Comparison of ENCODE assay signal across 10 cellular contexts in genomic region chr22:46005116-46005705, GRCh38. TPM values are rescaled to one million over a fixed set of nuclear protein-coding genes. Genes with fewer than 3 reads are reported as not detected.
DNase-seq lines count a peak whose midpoint lies in the region; ATAC-seq and TF ChIP-seq lines count a peak whose summit lies in the region.
"Not testable (repeated sequence)": the region's sequence is repeated elsewhere in the genome, so short reads cannot be mapped to it uniquely, and the experiment has no call there.
"Had no signal": no experiment of that assay in that cellular context is flagged by ENCODE, and none has a peak within 500 bp of the region (broad histone marks: within the 10 kb centered on the region; RNA-seq: fewer than 3 reads in every experiment).

No MANE protein-coding gene starts in this region.

- not testable (repeated sequence) for DNase-seq in activated naive CD8-positive, alpha-beta T cell treated with anti-CD3 and anti-CD28 coated beads, Interleukin-2, amount 50 U/mL, for 24 hours; immature natural killer cell; natural killer cell treated with Interleukin-12 subunit alpha and Interleukin-12 subunit beta and Interleukin-15 and Interleukin-18, amount 100 ng/mL, for 72 hours (ENCODE audit: low spot score)
- DNase-seq in heart left ventricle (peak in 3 of 5 donors; percentile 26 to 61 (median 28)), sigmoid colon (peak; percentile 68)

- 89 to 97% (median 91%) methylated on average over 13 to 15 of the region's 15 CpGs for WGBS in heart left ventricle, 4 donors
- 81 to 88% methylated on average over 15 of the region's 15 CpGs for WGBS in sigmoid colon, 2 donors

- H3K36me3 Mint-ChIP-seq in activated naive CD8-positive, alpha-beta T cell treated with anti-CD3 and anti-CD28 coated beads, Interleukin-2, amount 50 U/mL, for 24 hours (ENCODE audit: low read depth); immature natural killer cell; natural killer cell treated with Interleukin-12 subunit alpha and Interleukin-12 subunit beta and Interleukin-15 and Interleukin-18, amount 100 ng/mL, for 72 hours: not testable (repeated sequence)

- not testable (repeated sequence) for H3K27me3 ChIP-seq in BLaER1; OCI-LY3 (ENCODE audit: low read depth, low read length); heart left ventricle; sigmoid colon

- H3K4me3 Mint-ChIP-seq in activated naive CD8-positive, alpha-beta T cell treated with anti-CD3 and anti-CD28 coated beads, Interleukin-2, amount 50 U/mL, for 24 hours = not testable (repeated sequence)
- H3K4me3 Mint-ChIP-seq in immature natural killer cell = peak overlapping the region in 4 of 5 donors; percentile 74 to 89 (median 81)
- peak overlapping the region; percentile 60 for H3K4me3 Mint-ChIP-seq in natural killer cell treated with Interleukin-12 subunit alpha and Interleukin-12 subunit beta and Interleukin-15 and Interleukin-18, amount 100 ng/mL, for 72 hours

- H3K4me1 ChIP-seq in BLaER1 = peaks cover 61% of the 10 kb centered on the region
- H3K4me1 ChIP-seq in OCI-LY3 (ENCODE audit: low read length) = peaks cover 58% of the 10 kb centered on the region
- peaks cover 9 to 74% (median 59%) of the 10 kb centered on the region in 12 donors for H3K4me1 ChIP-seq in heart left ventricle
- H3K4me1 ChIP-seq in sigmoid colon = peaks cover 0 to 38% (median 33%) of the 10 kb centered on the region in 4 donors

- not testable (repeated sequence) for ATAC-seq in activated naive CD8-positive, alpha-beta T cell treated with anti-CD3 and anti-CD28 coated beads, Interleukin-2, amount 50 U/mL, for 24 hours; heart left ventricle; natural killer cell treated with Interleukin-12 subunit alpha and Interleukin-12 subunit beta and Interleukin-15 and Interleukin-18, amount 100 ng/mL, for 72 hours

- H3K27ac ChIP-seq in BLaER1; OCI-LY3 (ENCODE audit: low read length); sigmoid colon: not testable (repeated sequence)
- peak overlapping the region in 5 of 12 donors; percentile 94 to 98 (median 96) for H3K27ac ChIP-seq in heart left ventricle

- not testable (repeated sequence) for H4K20me1 ChIP-seq in BLaER1; OCI-LY3 (ENCODE audit: insufficient read depth, low read length)

- not testable (repeated sequence) for H3K36me3 ChIP-seq in BLaER1; OCI-LY3 (replicated peaks; ENCODE audit: low read depth, low read length); heart left ventricle; sigmoid colon

- TF ChIP-seq EP300 in sigmoid colon (IDR thresholded peaks at IDR 0.05) = not testable (repeated sequence)

- H3K79me2 ChIP-seq in OCI-LY3 (ENCODE audit: low read length) = not testable (repeated sequence)

- H3K9me3 Mint-ChIP-seq in activated naive CD8-positive, alpha-beta T cell treated with anti-CD3 and anti-CD28 coated beads, Interleukin-2, amount 50 U/mL, for 24 hours; immature natural killer cell; natural killer cell treated with Interleukin-12 subunit alpha and Interleukin-12 subunit beta and Interleukin-15 and Interleukin-18, amount 100 ng/mL, for 72 hours: not testable (repeated sequence)

- H2AFZ ChIP-seq in OCI-LY3 (ENCODE audit: low read depth, low read length) = not testable (repeated sequence)

- H3K4me2 ChIP-seq in BLaER1 (peak overlapping the region; percentile 63), OCI-LY3 (ENCODE audit: low read length) (peak overlapping the region; percentile 43; the same call in 1 of the 2 replicates)

- H3K9me3 ChIP-seq in BLaER1; OCI-LY3 (ENCODE audit: insufficient read depth, low read length); sigmoid colon: not testable (repeated sequence)
- peaks cover 0 to 13% (median 10%) of the 10 kb centered on the region in 12 donors for H3K9me3 ChIP-seq in heart left ventricle

- intact Hi-C loops in heart left ventricle (cut with DNase I) = loop anchor here in 6 of 10 donors (2.0 to 5.0 kb wide), 3 partner anchors 67 to 112 kb away; no protein-coding TSS in a partner anchor
- intact Hi-C loops in sigmoid colon (cut with DNase I) = not testable (repeated sequence)

- H3K4me1 Mint-ChIP-seq in activated naive CD8-positive, alpha-beta T cell treated with anti-CD3 and anti-CD28 coated beads, Interleukin-2, amount 50 U/mL, for 24 hours = peaks cover 27% of the 10 kb centered on the region
- peaks cover 22 to 30% of the 10 kb centered on the region in 2 donors for H3K4me1 Mint-ChIP-seq in immature natural killer cell
- peaks cover 13 to 17% of the 10 kb centered on the region in 2 donors for H3K4me1 Mint-ChIP-seq in natural killer cell treated with Interleukin-12 subunit alpha and Interleukin-12 subunit beta and Interleukin-15 and Interleukin-18, amount 100 ng/mL, for 72 hours (ENCODE audit: low read depth in 2 of 2)

- not testable (repeated sequence) for TF ChIP-seq POLR2A in heart left ventricle (IDR thresholded peaks at IDR 0.05); sigmoid colon (IDR thresholded peaks at IDR 0.05)

- H3K27ac Mint-ChIP-seq in activated naive CD8-positive, alpha-beta T cell treated with anti-CD3 and anti-CD28 coated beads, Interleukin-2, amount 50 U/mL, for 24 hours = peak overlapping the region; percentile 53
- H3K27ac Mint-ChIP-seq in immature natural killer cell = peak overlapping the region in 2 of 6 donors; percentile 77 to 90
- not testable (repeated sequence) for H3K27ac Mint-ChIP-seq in natural killer cell treated with Interleukin-12 subunit alpha and Interleukin-12 subunit beta and Interleukin-15 and Interleukin-18, amount 100 ng/mL, for 72 hours

- not testable (repeated sequence) for H3K9ac ChIP-seq in BLaER1; OCI-LY3 (ENCODE audit: low read length)

- H3K4me3 ChIP-seq in BLaER1; OCI-LY3 (ENCODE audit: low read length); heart left ventricle; sigmoid colon: not testable (repeated sequence)

- TF ChIP-seq CTCF in OCI-LY3 (IDR thresholded peaks at IDR 0.05; ENCODE audit: low read depth, low read length); heart left ventricle (IDR thresholded peaks at IDR 0.05); sigmoid colon (IDR thresholded peaks at IDR 0.05): not testable (repeated sequence)

- H3K27me3 Mint-ChIP-seq in activated naive CD8-positive, alpha-beta T cell treated with anti-CD3 and anti-CD28 coated beads, Interleukin-2, amount 50 U/mL, for 24 hours; immature natural killer cell (ENCODE audit: low read depth in 3 of 3); natural killer cell treated with Interleukin-12 subunit alpha and Interleukin-12 subunit beta and Interleukin-15 and Interleukin-18, amount 100 ng/mL, for 72 hours: not testable (repeated sequence)

RNA-seq across cellular contexts. Expression of gene WNT7B, which starts 28.2 kb away (rescaled TPM):
- total RNA-seq in heart left ventricle = under 1 TPM in 1 of 9 donors, not detected in 8; 0.36 TPM
- polyA plus RNA-seq in heart left ventricle = not detected
- not detected for polyA plus RNA-seq in immature natural killer cell
- total RNA-seq in natural killer cell treated with Interleukin-12 subunit alpha and Interleukin-12 subunit beta and Interleukin-15 and Interleukin-18, amount 100 ng/mL, for 72 hours = not detected
- not detected for total RNA-seq in sigmoid colon
- polyA plus RNA-seq in sigmoid colon = not detected
- total RNA-seq: CD4-positive, CD25-positive, alpha-beta regulatory T cell; LHCN-M2; Right ventricle myocardium inferior had no signal
- polyA plus RNA-seq: CD4-positive, CD25-positive, alpha-beta regulatory T cell had no signal
